In the genomic region with DNA sequence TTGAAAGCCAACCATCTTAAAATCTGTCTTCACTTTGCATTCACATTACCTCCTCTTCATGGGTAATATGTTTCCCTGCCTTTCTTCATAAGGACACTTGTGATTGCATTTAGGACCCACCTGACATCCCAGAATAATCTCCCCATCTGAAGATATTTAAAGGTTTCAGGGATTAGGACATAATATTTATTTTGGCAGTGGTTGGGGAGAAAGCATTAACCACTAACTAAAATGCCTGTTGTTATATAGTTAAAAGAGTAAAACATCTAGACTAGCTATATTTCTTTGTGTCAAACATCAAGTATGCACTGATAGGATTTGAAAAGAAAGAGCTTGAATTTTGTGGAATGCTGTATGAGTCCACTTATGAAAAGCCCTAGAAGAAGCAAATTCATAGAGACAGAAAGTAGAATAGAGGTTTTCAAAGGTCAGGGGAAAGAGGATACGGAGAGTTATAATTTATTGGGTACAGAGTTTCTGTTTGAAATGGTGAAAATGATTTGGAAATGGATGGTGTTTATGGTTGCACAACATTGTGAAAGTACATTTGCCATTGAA, we compare ENCODE assay signal across 25 cellular contexts.
"Had no signal": no experiment of that assay in that cellular context is flagged by ENCODE, and none has a peak within 500 bp of the region (broad histone marks: within the 10 kb centered on the region; RNA-seq: fewer than 3 reads in every experiment).

No MANE protein-coding gene starts in this region.

- H3K27ac Mint-ChIP-seq: naive thymus-derived CD8-positive, alpha-beta T cell; stimulated activated effector memory CD8-positive, alpha-beta T cell treated with anti-CD3 and anti-CD28 coated beads, Interleukin-12 subunit alpha, Interleukin-12 subunit beta, amount 100 ng/mL, for 72 hours; stimulated activated naive CD8-positive, alpha-beta T cell treated with anti-CD3 and anti-CD28 coated beads, Interleukin-15, Interleukin-2, amounts not matched to agents 100 ng/mL and 50 ng/mL, for 24 hours had no signal

- ATAC-seq: heart right ventricle; naive thymus-derived CD8-positive, alpha-beta T cell; right cardiac atrium; stimulated activated effector memory CD8-positive, alpha-beta T cell treated with anti-CD3 and anti-CD28 coated beads, Interleukin-12 subunit alpha, Interleukin-12 subunit beta, amount 100 ng/mL, for 72 hours; upper lobe of right lung had no signal

- H3K4me1 Mint-ChIP-seq: naive thymus-derived CD8-positive, alpha-beta T cell; stimulated activated effector memory CD8-positive, alpha-beta T cell treated with anti-CD3 and anti-CD28 coated beads, Interleukin-12 subunit alpha, Interleukin-12 subunit beta, amount 100 ng/mL, for 72 hours had no signal

- H3K4me2 ChIP-seq: hepatocyte had no signal

- H3K9me3 Mint-ChIP-seq: nephron, neural crest cell had no signal

- H3K9ac ChIP-seq: parathyroid adenoma had no signal

- DNase-seq: heart right ventricle; islet precursor cell; left ventricle myocardium inferior; naive thymus-derived CD8-positive, alpha-beta T cell; occipital lobe; retina; right cardiac atrium; sigmoid colon; small intestine; spleen; stimulated activated CD4-positive, alpha-beta T cell treated with anti-CD3 and anti-CD28 coated beads, Interleukin-4, amount 100 ng/mL, for 24 hours; stimulated activated naive CD4-positive, alpha-beta T cell; tibial artery; trophoblast cell; upper lobe of right lung had no signal

- H2AFZ ChIP-seq: hepatocyte, parathyroid adenoma had no signal

- H3K79me2 ChIP-seq: hepatocyte, parathyroid adenoma had no signal

- H3K27me3 ChIP-seq: heart right ventricle, hepatocyte, neutrophil, sigmoid colon, spleen, suprapubic skin, tibial artery, upper lobe of right lung had no signal

- H3K4me3 ChIP-seq: heart right ventricle, hepatocyte, left ventricle myocardium inferior, lung, sigmoid colon, spleen, suprapubic skin, thoracic aorta, tibial artery, upper lobe of right lung had no signal

- H3K27ac ChIP-seq: heart right ventricle, hepatocyte, left ventricle myocardium inferior, neutrophil, parathyroid adenoma, spleen, suprapubic skin, thoracic aorta, tibial artery, upper lobe of right lung had no signal

- H3K4me1 ChIP-seq: left ventricle myocardium inferior, parathyroid adenoma, sigmoid colon, suprapubic skin, tibial artery, upper lobe of right lung had no signal

- H3K4me3 Mint-ChIP-seq: naive thymus-derived CD8-positive, alpha-beta T cell; nephron; neural crest cell; stimulated activated effector memory CD8-positive, alpha-beta T cell treated with anti-CD3 and anti-CD28 coated beads, Interleukin-12 subunit alpha, Interleukin-12 subunit beta, amount 100 ng/mL, for 72 hours; stimulated activated naive CD8-positive, alpha-beta T cell treated with anti-CD3 and anti-CD28 coated beads, Interleukin-15, Interleukin-2, amounts not matched to agents 100 ng/mL and 50 ng/mL, for 24 hours had no signal

- H3K36me3 ChIP-seq: heart right ventricle, left ventricle myocardium inferior, neutrophil, sigmoid colon, spleen, suprapubic skin, thoracic aorta, tibial artery, upper lobe of right lung had no signal

- H3K9me3 ChIP-seq: heart right ventricle, left ventricle myocardium inferior, neutrophil, sigmoid colon, spleen, suprapubic skin, thoracic aorta, upper lobe of right lung had no signal

- H3K27me3 Mint-ChIP-seq: naive thymus-derived CD8-positive, alpha-beta T cell; stimulated activated naive CD8-positive, alpha-beta T cell treated with anti-CD3 and anti-CD28 coated beads, Interleukin-15, Interleukin-2, amounts not matched to agents 100 ng/mL and 50 ng/mL, for 24 hours had no signal

- H3K36me3 Mint-ChIP-seq: naive thymus-derived CD8-positive, alpha-beta T cell; stimulated activated effector memory CD8-positive, alpha-beta T cell treated with anti-CD3 and anti-CD28 coated beads, Interleukin-12 subunit alpha, Interleukin-12 subunit beta, amount 100 ng/mL, for 72 hours had no signal
